8 cellular contexts compared by ENCODE assay signal in genomic region chr22:44831885-44832284, GRCh38.
"Had no signal": no experiment of that assay in that cellular context is flagged by ENCODE, and none has a peak within 500 bp of the region (broad histone marks: within the 10 kb centered on the region; RNA-seq: fewer than 3 reads in every experiment).

No MANE protein-coding gene starts in this region.

- H3K4me3 ChIP-seq: GM12878 had no signal

- DNase-seq: GDM1, GF-D8 had no signal

- FAIRE-seq: G401.6, GM12878, GM12891, GM12892, GM18507, GM19239 had no signal

- ATAC-seq: GM12878 had no signal
